20 cellular contexts compared by ENCODE assay signal in genomic region chr1:96488777-96489176, GRCh38.
DNase-seq lines count a peak whose midpoint lies in the region; ATAC-seq, FAIRE-seq and TF ChIP-seq lines count a peak whose summit lies in the region.
"Had no signal": no experiment of that assay in that cellular context is flagged by ENCODE, and none has a peak within 500 bp of the region (broad histone marks: within the 10 kb centered on the region; RNA-seq: fewer than 3 reads in every experiment).

No MANE protein-coding gene starts in this region.

- DNase-seq in GM18507 (ENCODE audit: extremely low spot score, insufficient read length, low read depth) (no peak), AG08395 (ENCODE audit: low spot score) (no peak), H54 (ENCODE audit: insufficient read length, low spot score) (no peak), T-helper 2 cell (no peak)
- DNase-seq in activated CD8-positive, alpha-beta memory T cell treated with anti-CD3 and anti-CD28 coated beads, Interleukin-2, amount 50 U/mL, for 4 hours: no peak
- DNase-seq: activated CD4-positive, alpha-beta T cell treated with anti-CD3 and anti-CD28 coated beads for 48 hours; activated naive CD4-positive, alpha-beta T cell treated with Interleukin-2 at 50 U/mL for 16 hours; CD4-positive, CD25-positive, alpha-beta regulatory T cell; DMS79 treated with DMSO at 0.1 percent for 48 hours; H9; left colon; mucosa of descending colon; NCI-H187; NCI-H510A treated with DMSO at 0.1 percent for 48 hours; right cardiac atrium had no signal

- TF ChIP-seq POLR2A in H54 (IDR thresholded peaks at IDR 0.05; ENCODE audit: low read depth, low read length): no peak

- FAIRE-seq in GM18507 (lab: Jason Lieb, UNC) (peak; percentile 61), H54 (lab: Jason Lieb, UNC) (no peak)
- FAIRE-seq: colon, GM19239 had no signal

- ATAC-seq in GM19372 (IDR thresholded peaks at IDR 0.05; ENCODE audit: low read depth, unreplicated experiment) (peak; percentile 63), HG02763 (IDR thresholded peaks at IDR 0.05; ENCODE audit: unreplicated experiment) (peak; percentile 66), HG03469 (IDR thresholded peaks at IDR 0.05; ENCODE audit: unreplicated experiment) (peak; percentile 44)
- ATAC-seq: left colon, mucosa of descending colon, right cardiac atrium had no signal
